1 cellular context compared by ENCODE assay signal in genomic region chr3:159989973-159990846, GRCh38.
TF ChIP-seq lines count a peak whose summit lies in the region.

No MANE protein-coding gene starts in this region.

TF ChIP-seq in IMR-90, 13 proteins besides CTCF, POLR2A, EP300 and RAD21 (continued from another document):
- TF ChIP-seq, protein P1, sequence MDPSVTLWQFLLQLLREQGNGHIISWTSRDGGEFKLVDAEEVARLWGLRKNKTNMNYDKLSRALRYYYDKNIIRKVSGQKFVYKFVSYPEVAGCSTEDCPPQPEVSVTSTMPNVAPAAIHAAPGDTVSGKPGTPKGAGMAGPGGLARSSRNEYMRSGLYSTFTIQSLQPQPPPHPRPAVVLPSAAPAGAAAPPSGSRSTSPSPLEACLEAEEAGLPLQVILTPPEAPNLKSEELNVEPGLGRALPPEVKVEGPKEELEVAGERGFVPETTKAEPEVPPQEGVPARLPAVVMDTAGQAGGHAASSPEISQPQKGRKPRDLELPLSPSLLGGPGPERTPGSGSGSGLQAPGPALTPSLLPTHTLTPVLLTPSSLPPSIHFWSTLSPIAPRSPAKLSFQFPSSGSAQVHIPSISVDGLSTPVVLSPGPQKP (IDR thresholded peaks at IDR 0.05; ENCODE audit: borderline replicate concordance, low read depth, low read length), result no peak
- no peak for TF ChIP-seq SMC3 (IDR thresholded peaks at IDR 0.05; ENCODE audit: low read depth, low read length)
